In genomic region chr11:70353329-70353728, GRCh38 we compare ENCODE assay signal across 1 cellular context.
TF ChIP-seq lines count a peak whose summit lies in the region.

No MANE protein-coding gene starts in this region.

TF ChIP-seq in GM23338, 12 proteins besides CTCF, POLR2A, EP300 and RAD21 (continued from another document):
- TF ChIP-seq, protein P1, sequence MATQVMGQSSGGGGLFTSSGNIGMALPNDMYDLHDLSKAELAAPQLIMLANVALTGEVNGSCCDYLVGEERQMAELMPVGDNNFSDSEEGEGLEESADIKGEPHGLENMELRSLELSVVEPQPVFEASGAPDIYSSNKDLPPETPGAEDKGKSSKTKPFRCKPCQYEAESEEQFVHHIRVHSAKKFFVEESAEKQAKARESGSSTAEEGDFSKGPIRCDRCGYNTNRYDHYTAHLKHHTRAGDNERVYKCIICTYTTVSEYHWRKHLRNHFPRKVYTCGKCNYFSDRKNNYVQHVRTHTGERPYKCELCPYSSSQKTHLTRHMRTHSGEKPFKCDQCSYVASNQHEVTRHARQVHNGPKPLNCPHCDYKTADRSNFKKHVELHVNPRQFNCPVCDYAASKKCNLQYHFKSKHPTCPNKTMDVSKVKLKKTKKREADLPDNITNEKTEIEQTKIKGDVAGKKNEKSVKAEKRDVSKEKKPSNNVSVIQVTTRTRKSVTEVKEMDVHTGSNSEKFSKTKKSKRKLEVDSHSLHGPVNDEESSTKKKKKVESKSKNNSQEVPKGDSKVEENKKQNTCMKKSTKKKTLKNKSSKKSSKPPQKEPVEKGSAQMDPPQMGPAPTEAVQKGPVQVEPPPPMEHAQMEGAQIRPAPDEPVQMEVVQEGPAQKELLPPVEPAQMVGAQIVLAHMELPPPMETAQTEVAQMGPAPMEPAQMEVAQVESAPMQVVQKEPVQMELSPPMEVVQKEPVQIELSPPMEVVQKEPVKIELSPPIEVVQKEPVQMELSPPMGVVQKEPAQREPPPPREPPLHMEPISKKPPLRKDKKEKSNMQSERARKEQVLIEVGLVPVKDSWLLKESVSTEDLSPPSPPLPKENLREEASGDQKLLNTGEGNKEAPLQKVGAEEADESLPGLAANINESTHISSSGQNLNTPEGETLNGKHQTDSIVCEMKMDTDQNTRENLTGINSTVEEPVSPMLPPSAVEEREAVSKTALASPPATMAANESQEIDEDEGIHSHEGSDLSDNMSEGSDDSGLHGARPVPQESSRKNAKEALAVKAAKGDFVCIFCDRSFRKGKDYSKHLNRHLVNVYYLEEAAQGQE (IDR thresholded peaks at IDR 0.05; ENCODE audit: unreplicated experiment) = no peak
- TF ChIP-seq STAT1 (IDR thresholded peaks at IDR 0.05; ENCODE audit: unreplicated experiment) (no peak), ZNF331 (CRISPR knock-in tag; IDR thresholded peaks at IDR 0.05; ENCODE audit: low read depth) (no peak), POLR2AphosphoS5 (IDR thresholded peaks at IDR 0.05; ENCODE audit: low read depth) (no peak)
- TF ChIP-seq, protein P2, sequence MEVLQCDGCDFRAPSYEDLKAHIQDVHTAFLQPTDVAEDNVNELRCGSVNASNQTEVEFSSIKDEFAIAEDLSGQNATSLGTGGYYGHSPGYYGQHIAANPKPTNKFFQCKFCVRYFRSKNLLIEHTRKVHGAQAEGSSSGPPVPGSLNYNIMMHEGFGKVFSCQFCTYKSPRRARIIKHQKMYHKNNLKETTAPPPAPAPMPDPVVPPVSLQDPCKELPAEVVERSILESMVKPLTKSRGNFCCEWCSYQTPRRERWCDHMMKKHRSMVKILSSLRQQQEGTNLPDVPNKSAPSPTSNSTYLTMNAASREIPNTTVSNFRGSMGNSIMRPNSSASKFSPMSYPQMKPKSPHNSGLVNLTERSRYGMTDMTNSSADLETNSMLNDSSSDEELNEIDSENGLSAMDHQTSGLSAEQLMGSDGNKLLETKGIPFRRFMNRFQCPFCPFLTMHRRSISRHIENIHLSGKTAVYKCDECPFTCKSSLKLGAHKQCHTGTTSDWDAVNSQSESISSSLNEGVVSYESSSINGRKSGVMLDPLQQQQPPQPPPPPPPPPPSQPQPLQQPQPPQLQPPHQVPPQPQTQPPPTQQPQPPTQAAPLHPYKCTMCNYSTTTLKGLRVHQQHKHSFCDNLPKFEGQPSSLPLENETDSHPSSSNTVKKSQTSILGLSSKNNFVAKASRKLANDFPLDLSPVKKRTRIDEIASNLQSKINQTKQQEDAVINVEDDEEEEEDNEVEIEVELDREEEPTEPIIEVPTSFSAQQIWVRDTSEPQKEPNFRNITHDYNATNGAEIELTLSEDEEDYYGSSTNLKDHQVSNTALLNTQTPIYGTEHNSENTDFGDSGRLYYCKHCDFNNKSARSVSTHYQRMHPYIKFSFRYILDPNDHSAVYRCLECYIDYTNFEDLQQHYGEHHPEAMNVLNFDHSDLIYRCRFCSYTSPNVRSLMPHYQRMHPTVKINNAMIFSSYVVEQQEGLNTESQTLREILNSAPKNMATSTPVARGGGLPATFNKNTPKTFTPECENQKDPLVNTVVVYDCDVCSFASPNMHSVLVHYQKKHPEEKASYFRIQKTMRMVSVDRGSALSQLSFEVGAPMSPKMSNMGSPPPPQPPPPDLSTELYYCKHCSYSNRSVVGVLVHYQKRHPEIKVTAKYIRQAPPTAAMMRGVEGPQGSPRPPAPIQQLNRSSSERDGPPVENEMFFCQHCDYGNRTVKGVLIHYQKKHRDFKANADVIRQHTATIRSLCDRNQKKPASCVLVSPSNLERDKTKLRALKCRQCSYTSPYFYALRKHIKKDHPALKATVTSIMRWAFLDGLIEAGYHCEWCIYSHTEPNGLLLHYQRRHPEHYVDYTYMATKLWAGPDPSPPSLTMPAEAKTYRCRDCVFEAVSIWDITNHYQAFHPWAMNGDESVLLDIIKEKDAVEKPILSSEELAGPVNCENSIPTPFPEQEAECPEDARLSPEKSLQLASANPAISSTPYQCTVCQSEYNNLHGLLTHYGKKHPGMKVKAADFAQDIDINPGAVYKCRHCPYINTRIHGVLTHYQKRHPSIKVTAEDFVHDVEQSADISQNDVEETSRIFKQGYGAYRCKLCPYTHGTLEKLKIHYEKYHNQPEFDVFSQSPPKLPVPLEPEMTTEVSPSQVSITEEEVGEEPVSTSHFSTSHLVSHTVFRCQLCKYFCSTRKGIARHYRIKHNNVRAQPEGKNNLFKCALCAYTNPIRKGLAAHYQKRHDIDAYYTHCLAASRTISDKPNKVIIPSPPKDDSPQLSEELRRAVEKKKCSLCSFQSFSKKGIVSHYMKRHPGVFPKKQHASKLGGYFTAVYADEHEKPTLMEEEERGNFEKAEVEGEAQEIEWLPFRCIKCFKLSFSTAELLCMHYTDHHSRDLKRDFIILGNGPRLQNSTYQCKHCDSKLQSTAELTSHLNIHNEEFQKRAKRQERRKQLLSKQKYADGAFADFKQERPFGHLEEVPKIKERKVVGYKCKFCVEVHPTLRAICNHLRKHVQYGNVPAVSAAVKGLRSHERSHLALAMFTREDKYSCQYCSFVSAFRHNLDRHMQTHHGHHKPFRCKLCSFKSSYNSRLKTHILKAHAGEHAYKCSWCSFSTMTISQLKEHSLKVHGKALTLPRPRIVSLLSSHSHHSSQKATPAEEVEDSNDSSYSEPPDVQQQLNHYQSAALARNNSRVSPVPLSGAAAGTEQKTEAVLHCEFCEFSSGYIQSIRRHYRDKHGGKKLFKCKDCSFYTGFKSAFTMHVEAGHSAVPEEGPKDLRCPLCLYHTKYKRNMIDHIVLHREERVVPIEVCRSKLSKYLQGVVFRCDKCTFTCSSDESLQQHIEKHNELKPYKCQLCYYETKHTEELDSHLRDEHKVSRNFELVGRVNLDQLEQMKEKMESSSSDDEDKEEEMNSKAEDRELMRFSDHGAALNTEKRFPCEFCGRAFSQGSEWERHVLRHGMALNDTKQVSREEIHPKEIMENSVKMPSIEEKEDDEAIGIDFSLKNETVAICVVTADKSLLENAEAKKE (CRISPR knock-in tag; IDR thresholded peaks at IDR 0.05) = no peak
